Comparison of ENCODE assay signal across 19 cellular contexts in the genomic region with DNA sequence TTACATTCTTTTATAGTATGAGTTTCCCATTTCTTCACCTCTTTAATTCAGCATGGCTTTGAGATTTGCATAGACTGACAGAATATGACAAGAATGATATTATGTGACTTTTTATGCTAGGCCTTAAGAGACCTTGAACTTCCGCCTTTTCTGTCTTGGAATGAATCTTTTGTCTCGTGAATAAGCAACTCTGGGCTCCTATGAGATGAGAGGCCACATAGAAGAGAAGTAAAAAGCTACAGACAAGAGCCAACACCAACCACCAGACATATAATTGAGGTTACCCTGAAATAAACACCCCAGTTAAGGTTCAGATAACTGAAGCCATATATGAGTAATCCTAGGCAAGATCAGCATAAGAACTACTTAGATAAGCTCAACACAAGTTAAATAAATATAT.
"Had no signal": no experiment of that assay in that cellular context is flagged by ENCODE, and none has a peak within 500 bp of the region (broad histone marks: within the 10 kb centered on the region; RNA-seq: fewer than 3 reads in every experiment).

No MANE protein-coding gene starts in this region.

- H3K9me3 ChIP-seq: heart right ventricle, lower lobe of right lung, right atrium auricular region, suprapubic skin had no signal

- H3K4me1 Mint-ChIP-seq: nephron progenitor cell had no signal

- H3K36me3 ChIP-seq: heart right ventricle, lower lobe of right lung, right atrium auricular region, suprapubic skin had no signal

- H3K27me3 ChIP-seq: heart right ventricle, right atrium auricular region, suprapubic skin had no signal

- H3K9me3 Mint-ChIP-seq: mesothelial cell of epicardium; nephron progenitor cell; stimulated activated naive CD8-positive, alpha-beta T cell treated with anti-CD3 and anti-CD28 coated beads, Interleukin-15, Interleukin-2, amounts not matched to agents 100 ng/mL and 50 ng/mL, for 24 hours had no signal

- ATAC-seq: activated CD4-positive, CD25-positive, alpha-beta regulatory T cell treated with anti-CD3 and anti-CD28 coated beads, Interleukin-2, amount 50 U/mL, for 24 hours; heart right ventricle; left colon; lower lobe of right lung had no signal

- H3K4me3 Mint-ChIP-seq: dendritic cell treated with granulocyte-macrophage colony-stimulating factor and Interleukin-4, amounts not matched to agents 40 ng/mL and 50 ng/mL, for 4 days; mesothelial cell of epicardium; nephron progenitor cell; stimulated activated naive CD8-positive, alpha-beta T cell treated with anti-CD3 and anti-CD28 coated beads, Interleukin-15, Interleukin-2, amounts not matched to agents 100 ng/mL and 50 ng/mL, for 24 hours had no signal

- H3K36me3 Mint-ChIP-seq: mesothelial cell of epicardium had no signal

- H3K27ac Mint-ChIP-seq: dendritic cell treated with granulocyte-macrophage colony-stimulating factor and Interleukin-4, amounts not matched to agents 40 ng/mL and 50 ng/mL, for 4 days; nephron progenitor cell; progenitor cell of endocrine pancreas; stimulated activated naive CD8-positive, alpha-beta T cell treated with anti-CD3 and anti-CD28 coated beads, Interleukin-15, Interleukin-2, amounts not matched to agents 100 ng/mL and 50 ng/mL, for 24 hours had no signal

- FAIRE-seq: islet of Langerhans had no signal

- H3K27ac ChIP-seq: heart right ventricle, lower lobe of right lung, right atrium auricular region, skin epidermis, suprapubic skin had no signal

- DNase-seq: activated CD4-positive, alpha-beta T cell treated with anti-CD3 and anti-CD28 coated beads, Interleukin-2, amount 50 U/mL, for 1 hour; activated CD8-positive, alpha-beta memory T cell treated with anti-CD3 and anti-CD28 coated beads for 24 hours; activated naive CD4-positive, alpha-beta T cell treated with Interleukin-2 at 50 U/mL for 16 hours; aorta; heart right ventricle; left colon; lower lobe of right lung; nephron progenitor cell; stimulated activated CD4-positive, alpha-beta T cell treated with anti-CD3 and anti-CD28 coated beads, Interleukin-4, amount 100 ng/mL, for 4 hours; trophoblast cell had no signal

- H3K4me3 ChIP-seq: heart right ventricle, lower lobe of right lung, right atrium auricular region, skin epidermis, suprapubic skin had no signal

- H3K27me3 Mint-ChIP-seq: dendritic cell treated with granulocyte-macrophage colony-stimulating factor and Interleukin-4, amounts not matched to agents 40 ng/mL and 50 ng/mL, for 4 days; progenitor cell of endocrine pancreas; stimulated activated naive CD8-positive, alpha-beta T cell treated with anti-CD3 and anti-CD28 coated beads, Interleukin-15, Interleukin-2, amounts not matched to agents 100 ng/mL and 50 ng/mL, for 24 hours had no signal
